ENCODE assay signal across 16 cellular contexts in the genomic region with DNA sequence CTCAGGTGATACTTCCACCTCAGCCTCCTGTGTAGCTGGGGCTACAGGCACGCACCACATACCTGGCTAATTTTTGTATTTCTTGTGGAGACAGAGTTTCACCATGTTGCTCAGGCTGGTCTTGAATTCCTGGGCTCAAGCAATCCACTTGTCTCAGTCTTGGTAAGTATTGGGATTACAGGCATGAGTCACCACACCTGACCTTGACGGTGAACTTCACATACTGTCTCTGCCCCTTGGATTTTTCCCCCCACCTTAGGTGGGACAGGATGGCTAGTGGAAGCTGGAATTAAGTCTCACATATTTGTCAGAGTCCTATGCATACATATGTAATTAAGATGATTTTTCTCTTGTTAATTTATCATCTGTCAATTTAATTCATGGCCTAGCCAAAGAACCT.
DNase-seq lines count a peak whose midpoint lies in the region; TF ChIP-seq lines count a peak whose summit lies in the region.
"Had no signal": no experiment of that assay in that cellular context is flagged by ENCODE, and none has a peak within 500 bp of the region (broad histone marks: within the 10 kb centered on the region; RNA-seq: fewer than 3 reads in every experiment).

No MANE protein-coding gene starts in this region.

- CTCF ChIA-PET in activated naive CD4-positive, alpha-beta T cell treated with anti-CD3 and anti-CD28 coated beads, Interleukin-2, amount 10 ng/mL, durations not matched to agents 7 days and 5 days (lab: Charles Lee), result interaction anchor here (1.0 to 1.3 kb wide), 2 partner anchors 21 to 27 kb away, joined by 4 to 5 read pairs; partner anchors contain the start of gene RFK

- peak overlapping the region; percentile 49 for H3K27ac Mint-ChIP-seq in activated naive CD4-positive, alpha-beta T cell treated with anti-CD3 and anti-CD28 coated beads, Interleukin-2, amount 10 ng/mL, durations not matched to agents 7 days and 5 days
- H3K27ac Mint-ChIP-seq: activated naive CD8-positive, alpha-beta T cell had no signal

- H3K4me3 ChIP-seq in choroid plexus epithelial cell (ENCODE audit: low read depth, low read length) (no peak overlapping the region), retinal pigment epithelial cell (ENCODE audit: low read length) (no peak overlapping the region)
- H3K4me3 ChIP-seq: gastrocnemius medialis had no signal

- TF ChIP-seq CTCF in choroid plexus epithelial cell (conservative IDR thresholded peaks at IDR 0.05; ENCODE audit: low read depth, low read length), result no peak
- TF ChIP-seq CTCF in retinal pigment epithelial cell (conservative IDR thresholded peaks at IDR 0.05; ENCODE audit: low read depth, low read length), result no peak

- DNase-seq in activated naive CD4-positive, alpha-beta T cell treated with anti-CD3 and anti-CD28 coated beads, Interleukin-2, amount 10 ng/mL, durations not matched to agents 7 days and 5 days, result no peak
- DNase-seq in activated naive CD4-positive, alpha-beta T cell treated with Interleukin-2 at 50 U/mL for 16 hours, result no peak
- DNase-seq in NCI-H69 (lab: John Stamatoyannopoulos, UW) (peak; percentile 77), choroid plexus epithelial cell (ENCODE audit: low read depth) (peak; percentile 45), retinal pigment epithelial cell (ENCODE audit: low read depth) (peak; percentile 87), NCI-H510A treated with DMSO at 0.1 percent for 48 hours (lab: John Stamatoyannopoulos, UW) (no peak), AML-193 (lab: John Stamatoyannopoulos, UW) (no peak)
- DNase-seq in activated CD4-positive, CD25-positive, alpha-beta regulatory T cell treated with anti-CD3 and anti-CD28 coated beads, Interleukin-2, amount 50 U/mL, for 72 hours, result no peak
- DNase-seq: ACHN; activated CD4-positive, alpha-beta T cell treated with anti-CD3 and anti-CD28 coated beads, Interleukin-2, amount 10 ng/mL, durations not matched to agents 24 days and 14 days; activated T-cell treated with anti-CD3 and anti-CD28 coated beads, Interleukin-2, amount 50 U/mL, for 4 hours; cerebellar nuclear complex; gastrocnemius medialis; GDM1; left ventricle myocardium superior had no signal

- peaks cover 13% of the 10 kb centered on the region for H3K9me3 Mint-ChIP-seq in activated naive CD4-positive, alpha-beta T cell treated with anti-CD3 and anti-CD28 coated beads, Interleukin-2, amount 10 ng/mL, durations not matched to agents 7 days and 5 days

- H3K36me3 Mint-ChIP-seq in activated naive CD4-positive, alpha-beta T cell treated with anti-CD3 and anti-CD28 coated beads, Interleukin-2, amount 10 ng/mL, durations not matched to agents 7 days and 5 days, result peaks cover 10% of the 10 kb centered on the region

- peaks cover 3% of the 10 kb centered on the region for H3K27me3 Mint-ChIP-seq in activated naive CD4-positive, alpha-beta T cell treated with anti-CD3 and anti-CD28 coated beads, Interleukin-2, amount 10 ng/mL, durations not matched to agents 7 days and 5 days
- H3K27me3 Mint-ChIP-seq: activated CD4-positive, alpha-beta T cell treated with anti-CD3 and anti-CD28 coated beads, Interleukin-2, amount 10 ng/mL, durations not matched to agents 24 days and 14 days; activated naive CD8-positive, alpha-beta T cell had no signal

- no peak overlapping the region for H3K4me3 Mint-ChIP-seq in activated naive CD4-positive, alpha-beta T cell treated with anti-CD3 and anti-CD28 coated beads, Interleukin-2, amount 10 ng/mL, durations not matched to agents 7 days and 5 days
- H3K4me3 Mint-ChIP-seq: activated CD4-positive, alpha-beta T cell treated with anti-CD3 and anti-CD28 coated beads, Interleukin-2, amount 10 ng/mL, durations not matched to agents 24 days and 14 days; activated naive CD8-positive, alpha-beta T cell; activated T-cell treated with anti-CD3 and anti-CD28 coated beads, Interleukin-2, amount 50 U/mL, for 4 hours had no signal

- H3K4me1 Mint-ChIP-seq in activated naive CD4-positive, alpha-beta T cell treated with anti-CD3 and anti-CD28 coated beads, Interleukin-2, amount 10 ng/mL, durations not matched to agents 7 days and 5 days, result peaks cover 48% of the 10 kb centered on the region

Comparison
In these comparisons a context has a peak if more than half of its experiments do, and no peak if none do; other contexts are left out.
1. DNase-seq: peak in NCI-H69 (single experiment), choroid plexus epithelial cell (single experiment) and retinal pigment epithelial cell (single experiment); none in activated naive CD4-positive, alpha-beta T cell treated with anti-CD3 and anti-CD28 coated beads, Interleukin-2, amount 10 ng/mL, durations not matched to agents 7 days and 5 days (single experiment), activated naive CD4-positive, alpha-beta T cell treated with Interleukin-2 at 50 U/mL for 16 hours (single experiment), NCI-H510A treated with DMSO at 0.1 percent for 48 hours (single experiment), AML-193 (0 of 2) and activated CD4-positive, CD25-positive, alpha-beta regulatory T cell treated with anti-CD3 and anti-CD28 coated beads, Interleukin-2, amount 50 U/mL, for 72 hours (single experiment).